37 cellular contexts compared by ENCODE assay signal in genomic region chr14:36130186-36130585, GRCh38. TPM values are rescaled to one million over a fixed set of nuclear protein-coding genes. Genes with fewer than 3 reads are reported as not detected.
"Had no signal": no experiment of that assay in that cellular context is flagged by ENCODE, and none has a peak within 500 bp of the region (broad histone marks: within the 10 kb centered on the region; RNA-seq: fewer than 3 reads in every experiment).

No MANE protein-coding gene starts in this region.

- H3K4me3 Mint-ChIP-seq: activated B cell treated with CpG ODN at 0.5 μM for 24 hours; activated CD4-positive, alpha-beta memory T cell treated with anti-CD3 and anti-CD28 coated beads for 36 hours; activated CD4-positive, alpha-beta T cell treated with anti-CD3 and anti-CD28 coated beads, Interleukin-2, amount 10 ng/mL, durations not matched to agents 24 days and 14 days; activated CD8-positive, alpha-beta memory T cell treated with anti-CD3 and anti-CD28 coated beads, Interleukin-2, amount 10 ng/mL, durations not matched to agents 7 days and 5 days; activated CD8-positive, alpha-beta T cell treated with anti-CD3 and anti-CD28 coated beads, Interleukin-2, amount 10 ng/mL, durations not matched to agents 7 days and 5 days; activated naive CD4-positive, alpha-beta T cell treated with anti-CD3 and anti-CD28 coated beads for 36 hours; activated naive CD8-positive, alpha-beta T cell treated with anti-CD3 and anti-CD28 coated beads for 36 hours; activated T-cell treated with anti-CD3 and anti-CD28 coated beads, Interleukin-2, amount 50 U/mL, for 24 hours; activated T-helper 17 cell treated with anti-CD3 and anti-CD28 coated beads, Interleukin-2, amount 50 U/mL, for 72 hours; T-helper 1 cell treated with Interleukin-12 subunit alpha and Interleukin-12 subunit beta and Interleukin-4 antibody, amounts not matched to agents 30 μg/mL and 1 μg/mL, for 36 hours; T-helper 2 cell treated with Interferon-gamma antibody and Interleukin-4, amounts not matched to agents 5 μg/mL and 100 μg/mL, for 36 hours had no signal

- H3K36me3 ChIP-seq: adrenal gland, brain microvascular endothelial cell had no signal

- H3K4me3 ChIP-seq: adrenal gland, body of pancreas had no signal

- FAIRE-seq: astrocyte, TTC549 had no signal

- H3K27me3 Mint-ChIP-seq: activated B cell treated with CpG ODN at 0.5 μM for 24 hours; activated CD4-positive, alpha-beta memory T cell treated with anti-CD3 and anti-CD28 coated beads for 36 hours; activated CD4-positive, alpha-beta T cell treated with anti-CD3 and anti-CD28 coated beads, Interleukin-2, amount 10 ng/mL, durations not matched to agents 24 days and 14 days; activated CD8-positive, alpha-beta memory T cell treated with anti-CD3 and anti-CD28 coated beads, Interleukin-2, amount 10 ng/mL, durations not matched to agents 7 days and 5 days had no signal

- H3K9me3 Mint-ChIP-seq: activated B cell treated with CpG ODN at 0.5 μM for 24 hours; activated CD4-positive, alpha-beta memory T cell treated with anti-CD3 and anti-CD28 coated beads for 36 hours; activated CD4-positive, alpha-beta T cell treated with anti-CD3 and anti-CD28 coated beads, Interleukin-2, amount 10 ng/mL, durations not matched to agents 24 days and 14 days; activated naive CD4-positive, alpha-beta T cell treated with anti-CD3 and anti-CD28 coated beads for 36 hours; activated naive CD4-positive, alpha-beta T cell treated with anti-CD3 and anti-CD28 coated beads, Interleukin-2, amount 50 U/mL, for 72 hours; activated naive CD8-positive, alpha-beta T cell treated with anti-CD3 and anti-CD28 coated beads for 36 hours; activated T-helper 17 cell treated with anti-CD3 and anti-CD28 coated beads, Interleukin-2, amount 50 U/mL, for 72 hours; T-helper 1 cell treated with Interleukin-12 subunit alpha and Interleukin-12 subunit beta and Interleukin-4 antibody, amounts not matched to agents 30 μg/mL and 1 μg/mL, for 36 hours; T-helper 2 cell treated with Interferon-gamma antibody and Interleukin-4, amounts not matched to agents 5 μg/mL and 100 μg/mL, for 36 hours had no signal

- H3K27ac Mint-ChIP-seq: activated B cell treated with CpG ODN at 0.5 μM for 24 hours; activated CD4-positive, alpha-beta memory T cell treated with anti-CD3 and anti-CD28 coated beads for 36 hours; activated CD4-positive, alpha-beta T cell treated with anti-CD3 and anti-CD28 coated beads, Interleukin-2, amount 10 ng/mL, durations not matched to agents 24 days and 14 days; activated CD8-positive, alpha-beta memory T cell treated with anti-CD3 and anti-CD28 coated beads, Interleukin-2, amount 10 ng/mL, durations not matched to agents 7 days and 5 days; activated CD8-positive, alpha-beta T cell treated with anti-CD3 and anti-CD28 coated beads, Interleukin-2, amount 10 ng/mL, durations not matched to agents 7 days and 5 days; activated naive CD4-positive, alpha-beta T cell treated with anti-CD3 and anti-CD28 coated beads for 36 hours; activated naive CD4-positive, alpha-beta T cell treated with anti-CD3 and anti-CD28 coated beads, Interleukin-2, amount 50 U/mL, for 72 hours; activated naive CD8-positive, alpha-beta T cell treated with anti-CD3 and anti-CD28 coated beads for 36 hours; activated T-cell treated with anti-CD3 and anti-CD28 coated beads, Interleukin-2, amount 50 U/mL, for 24 hours; activated T-helper 17 cell treated with anti-CD3 and anti-CD28 coated beads, Interleukin-2, amount 50 U/mL, for 72 hours; T-helper 1 cell treated with Interleukin-12 subunit alpha and Interleukin-12 subunit beta and Interleukin-4 antibody, amounts not matched to agents 30 μg/mL and 1 μg/mL, for 36 hours; T-helper 2 cell treated with Interferon-gamma antibody and Interleukin-4, amounts not matched to agents 5 μg/mL and 100 μg/mL, for 36 hours had no signal

- H3K4me1 ChIP-seq: adrenal gland, body of pancreas had no signal

- H3K9me3 ChIP-seq: adrenal gland, body of pancreas had no signal

- H3K4me1 Mint-ChIP-seq: activated B cell treated with CpG ODN at 0.5 μM for 24 hours; activated CD4-positive, alpha-beta T cell treated with anti-CD3 and anti-CD28 coated beads, Interleukin-2, amount 10 ng/mL, durations not matched to agents 24 days and 14 days; activated CD8-positive, alpha-beta memory T cell treated with anti-CD3 and anti-CD28 coated beads, Interleukin-2, amount 10 ng/mL, durations not matched to agents 7 days and 5 days; activated naive CD8-positive, alpha-beta T cell treated with anti-CD3 and anti-CD28 coated beads for 36 hours; activated T-helper 17 cell treated with anti-CD3 and anti-CD28 coated beads, Interleukin-2, amount 50 U/mL, for 72 hours had no signal

- H3K27me3 ChIP-seq: adrenal gland, body of pancreas, brain microvascular endothelial cell had no signal

- ATAC-seq: activated CD8-positive, alpha-beta memory T cell treated with anti-CD3 and anti-CD28 coated beads, Interleukin-2, amount 10 ng/mL, durations not matched to agents 7 days and 5 days; activated CD8-positive, alpha-beta T cell treated with anti-CD3 and anti-CD28 coated beads, Interleukin-2, amount 10 ng/mL, durations not matched to agents 7 days and 5 days; activated naive CD4-positive, alpha-beta T cell treated with anti-CD3 and anti-CD28 coated beads, Interleukin-2, amount 50 U/mL, for 72 hours; activated T-helper 17 cell treated with anti-CD3 and anti-CD28 coated beads, Interleukin-2, amount 50 U/mL, for 72 hours; body of pancreas had no signal

- H3K36me3 Mint-ChIP-seq: activated CD4-positive, alpha-beta memory T cell treated with anti-CD3 and anti-CD28 coated beads for 36 hours; activated CD8-positive, alpha-beta memory T cell treated with anti-CD3 and anti-CD28 coated beads, Interleukin-2, amount 10 ng/mL, durations not matched to agents 7 days and 5 days; activated naive CD4-positive, alpha-beta T cell treated with anti-CD3 and anti-CD28 coated beads, Interleukin-2, amount 50 U/mL, for 72 hours; activated naive CD8-positive, alpha-beta T cell treated with anti-CD3 and anti-CD28 coated beads for 36 hours had no signal

- H3K27ac ChIP-seq: adrenal gland, body of pancreas, brain microvascular endothelial cell, VCaP had no signal

- DNase-seq: activated B cell treated with CpG ODN at 0.5 μM for 24 hours; activated CD4-positive, alpha-beta memory T cell treated with anti-CD3 and anti-CD28 coated beads for 36 hours; activated CD4-positive, alpha-beta T cell treated with anti-CD3 and anti-CD28 coated beads for 4 hours; activated CD4-positive, alpha-beta T cell treated with anti-CD3 and anti-CD28 coated beads, Interleukin-2, amount 10 ng/mL, durations not matched to agents 24 days and 14 days; activated CD4-positive, alpha-beta T cell treated with anti-CD3 and anti-CD28 coated beads, Interleukin-2, amount 50 U/mL, for 1 hour; activated CD4-positive, alpha-beta T cell treated with anti-CD3 and anti-CD28 coated beads, Interleukin-2, amount 50 U/mL, for 4 hours; activated CD4-positive, CD25-positive, alpha-beta regulatory T cell treated with anti-CD3 and anti-CD28 coated beads, Interleukin-2, amount 50 U/mL, for 72 hours; activated CD8-positive, alpha-beta memory T cell treated with anti-CD3 and anti-CD28 coated beads for 24 hours; activated CD8-positive, alpha-beta memory T cell treated with anti-CD3 and anti-CD28 coated beads, Interleukin-2, amount 10 ng/mL, durations not matched to agents 7 days and 5 days; activated CD8-positive, alpha-beta memory T cell treated with anti-CD3 and anti-CD28 coated beads, Interleukin-2, amount 50 U/mL, for 48 hours; activated CD8-positive, alpha-beta T cell treated with anti-CD3 and anti-CD28 coated beads, Interleukin-2, amount 10 ng/mL, durations not matched to agents 7 days and 5 days; activated effector memory CD4-positive, alpha-beta T cell treated with anti-CD3 and anti-CD28 coated beads, Interleukin-2, amount 50 U/mL, for 16 hours; activated gamma-delta T cell treated with Interleukin-2 at 50 U/mL for 16 hours; activated naive CD4-positive, alpha-beta T cell; activated naive CD4-positive, alpha-beta T cell treated with anti-CD3 and anti-CD28 coated beads for 36 hours; activated naive CD4-positive, alpha-beta T cell treated with anti-CD3 and anti-CD28 coated beads, Interleukin-2, amount 50 U/mL, for 16 hours; activated naive CD8-positive, alpha-beta T cell treated with anti-CD3 and anti-CD28 coated beads for 36 hours; activated T-cell treated with anti-CD3 and anti-CD28 coated beads, Interleukin-2, amount 50 U/mL, for 24 hours; activated T-cell treated with anti-CD3 and anti-CD28 coated beads, Interleukin-2, amount 50 U/mL, for 48 hours; adrenal gland; amniotic stem cell; aorta; body of pancreas; brain microvascular endothelial cell; central memory CD4-positive, alpha-beta T cell; T-helper 1 cell; T-helper 2 cell; T-helper 9 cell had no signal

RNA-seq across cellular contexts. Expression of gene PTCSC3, which starts 46.3 kb away (rescaled TPM):
- total RNA-seq: activated B cell treated with CpG ODN at 0.5 μM for 24 hours; activated CD4-positive, alpha-beta memory T cell treated with anti-CD3 and anti-CD28 coated beads for 36 hours; activated CD4-positive, alpha-beta T cell treated with anti-CD3 and anti-CD28 coated beads, Interleukin-2, amount 10 ng/mL, durations not matched to agents 24 days and 14 days; activated CD8-positive, alpha-beta memory T cell treated with anti-CD3 and anti-CD28 coated beads, Interleukin-2, amount 10 ng/mL, durations not matched to agents 7 days and 5 days; activated CD8-positive, alpha-beta T cell treated with anti-CD3 and anti-CD28 coated beads, Interleukin-2, amount 10 ng/mL, durations not matched to agents 7 days and 5 days; activated naive CD4-positive, alpha-beta T cell treated with anti-CD3 and anti-CD28 coated beads for 36 hours; activated naive CD4-positive, alpha-beta T cell treated with anti-CD3 and anti-CD28 coated beads, Interleukin-2, amount 50 U/mL, for 72 hours; activated naive CD8-positive, alpha-beta T cell treated with anti-CD3 and anti-CD28 coated beads for 36 hours; activated T-helper 17 cell treated with anti-CD3 and anti-CD28 coated beads, Interleukin-2, amount 50 U/mL, for 72 hours; adrenal gland; aorta; astrocyte; body of pancreas; cardiac septum; cerebellum had no signal
- polyA plus RNA-seq: adrenal gland, aorta had no signal
